8 cellular contexts compared by ENCODE assay signal in genomic region chr19:55255618-55256423, GRCh38. TPM values are rescaled to one million over a fixed set of nuclear protein-coding genes. Genes with fewer than 3 reads are reported as not detected.
DNase-seq lines count a peak whose midpoint lies in the region; ATAC-seq and TF ChIP-seq lines count a peak whose summit lies in the region.

No MANE protein-coding gene starts in this region.

- peaks cover 61% of the 10 kb centered on the region for H3K36me3 Mint-ChIP-seq in activated CD8-positive, alpha-beta T cell treated with anti-CD3 and anti-CD28 coated beads for 36 hours (ENCODE audit: low read depth)

- POLR2A ChIA-PET in IMR-90 (lab: Charles Lee; ENCODE audit: unreplicated experiment) = no interaction called here
- POLR2A ChIA-PET in activated CD8-positive, alpha-beta T cell treated with anti-CD3 and anti-CD28 coated beads for 36 hours (lab: Charles Lee) = interaction anchor here (0.7 to 5.5 kb wide), 19 partner anchors 10 to 1141 kb away, joined by 3 to 40 read pairs (median 4); partner anchors contain the start of genes BRSK1, KMT5C, RPL28 and RPS9

- no peak overlapping the region for H2BK120ac ChIP-seq in IMR-90 (ENCODE audit: low read depth, low read length)

- CTCF ChIA-PET in IMR-90 (lab: Yijun Ruan, JAX) = interaction anchor here (0.5 kb wide), 1 partner anchor 166 kb away, joined by 4 read pairs; no protein-coding TSS in a partner anchor
- CTCF ChIA-PET in activated CD8-positive, alpha-beta T cell treated with anti-CD3 and anti-CD28 coated beads for 36 hours (lab: Charles Lee) = interaction anchor here (0.8 to 3.5 kb wide), 7 partner anchors 25 to 248 kb away, joined by 3 to 11 read pairs (median 4); no protein-coding TSS in a partner anchor

- H3K36me3 ChIP-seq in BLaER1 treated with 17β-estradiol and CSF1 and Interleukin-3, amounts not matched to agents 10 nM and 100 nM = peaks cover 0 to 20% (median 9%) of the 10 kb centered on the region in 11 experiments; a peak in 7 of 22 replicates
- H3K36me3 ChIP-seq in IMR-90 (ENCODE audit: control insufficient read depth, insufficient read depth, low read length) = peaks cover 1% of the 10 kb centered on the region; the same call in 1 of the 2 replicates
- H3K36me3 ChIP-seq in testis (ENCODE audit: low read depth, missing control alignments) = no peaks in the 10 kb centered on the region

- peak overlapping the region; percentile 79 to 96 (median 93) for H3K4me3 ChIP-seq in BLaER1 treated with 17β-estradiol and CSF1 and Interleukin-3, amounts not matched to agents 10 nM and 100 nM
- H3K4me3 ChIP-seq in IMR-90 (ENCODE audit: insufficient read depth, low read depth, low read length) = no peak overlapping the region
- H3K4me3 ChIP-seq in testis = no peak overlapping the region

- 52% methylated on average over 7 of the region's 17 CpGs; no CpG with 5 or more reads in 1 of the 2 experiments for WGBS in IMR-90 (ENCODE audit: extremely low coverage in 2 of 2, insufficient read length in 1 of 2), 2 experiments
- WGBS in testis, 2 donors = 38 to 43% methylated on average over 17 of the region's 17 CpGs

- peaks cover 32% of the 10 kb centered on the region for H3K9me1 ChIP-seq in IMR-90 (ENCODE audit: insufficient read depth, low read length)

- intact Hi-C loops in IMR-90 (cut with micrococcal nuclease) (no loop called here), testis (cut with DNase I; ENCODE audit: low total_unique reads) (no loop called here)
- intact Hi-C loops in activated CD8-positive, alpha-beta T cell treated with anti-CD3 and anti-CD28 coated beads for 36 hours (cut with micrococcal nuclease) = loop anchor here (5.0 to 10.0 kb wide), 2 partner anchors 131 to 399 kb away; partner anchors contain the start of genes RPL28 and U2AF2

- H3K23ac ChIP-seq in IMR-90 (ENCODE audit: low read depth, low read length) = no peak overlapping the region

- H3K56ac ChIP-seq in IMR-90 (ENCODE audit: extremely low read depth, insufficient read depth, low read length) = no peak overlapping the region

- no peaks in the 10 kb centered on the region for H3K9me3 Mint-ChIP-seq in activated CD8-positive, alpha-beta T cell treated with anti-CD3 and anti-CD28 coated beads for 36 hours

- TF ChIP-seq POLR2A in IMR-90 (IDR thresholded peaks at IDR 0.05; ENCODE audit: low read depth, low read length) = no peak
- TF ChIP-seq POLR2A in testis (IDR thresholded peaks at IDR 0.05) = no peak

- no peaks in the 10 kb centered on the region for H3K27me3 Mint-ChIP-seq in activated CD8-positive, alpha-beta T cell treated with anti-CD3 and anti-CD28 coated beads for 36 hours

- H3K4me3 Mint-ChIP-seq in activated CD8-positive, alpha-beta T cell treated with anti-CD3 and anti-CD28 coated beads for 36 hours = peak overlapping the region; percentile 96

- no peak overlapping the region for H3K14ac ChIP-seq in IMR-90 (replicated peaks; ENCODE audit: low read depth, low read length)

- H3K27ac Mint-ChIP-seq in activated CD8-positive, alpha-beta T cell treated with anti-CD3 and anti-CD28 coated beads for 36 hours = peak overlapping the region; percentile 99

- TF ChIP-seq CTCF in IMR-90 (conservative IDR thresholded peaks at IDR 0.05; ENCODE audit: low read depth, low read length) (no peak), testis (IDR thresholded peaks at IDR 0.05) (no peak)
- TF ChIP-seq CTCF in activated CD8-positive, alpha-beta T cell treated with anti-CD3 and anti-CD28 coated beads for 36 hours (IDR thresholded peaks at IDR 0.05) = no peak

- dilution Hi-C loops in IMR-90 (cut with HindIII; ENCODE audit: low sequenced_read_pairs, unreplicated experiment) = no loop called here

- H3K4me2 ChIP-seq in BLaER1 treated with 17β-estradiol and CSF1 and Interleukin-3, amounts not matched to agents 10 nM and 100 nM = peak overlapping the region; percentile 96 to 100 (median 99)
- peak overlapping the region; percentile 18; the same call in 1 of the 2 replicates for H3K4me2 ChIP-seq in IMR-90 (ENCODE audit: low read depth, low read length)

- no peaks in the 10 kb centered on the region for H3K27me3 ChIP-seq in BLaER1 treated with 17β-estradiol and CSF1 and Interleukin-3, amounts not matched to agents 10 nM and 100 nM
- H3K27me3 ChIP-seq in IMR-90 (ENCODE audit: control insufficient read depth, insufficient read depth, low read length) (no peaks in the 10 kb centered on the region), testis (no peaks in the 10 kb centered on the region)

- H2BK20ac ChIP-seq in IMR-90 (ENCODE audit: low read depth, low read length) = no peak overlapping the region

- BruUV-seq in IMR-90 (replicated peaks; lab: Mats Ljungman, UMichigan) = no TSS peak

- no peak overlapping the region for H2AFZ ChIP-seq in IMR-90 (replicated peaks; ENCODE audit: low read length, poor library complexity)

- H3K9ac ChIP-seq in BLaER1 treated with 17β-estradiol and CSF1 and Interleukin-3, amounts not matched to agents 10 nM and 100 nM = peak overlapping the region; percentile 92 to 99 (median 97)
- no peak overlapping the region for H3K9ac ChIP-seq in IMR-90 (ENCODE audit: low read depth, low read length)

- no peak for TF ChIP-seq RAD21 in IMR-90 (IDR thresholded peaks at IDR 0.05; ENCODE audit: low read length)

- no peak for ATAC-seq in IMR-90 (ENCODE audit: low read depth)
- ATAC-seq in activated CD8-positive, alpha-beta T cell treated with anti-CD3 and anti-CD28 coated beads for 36 hours = peak; percentile 7

- peaks cover 61 to 78% (median 76%) of the 10 kb centered on the region in 11 experiments for H4K20me1 ChIP-seq in BLaER1 treated with 17β-estradiol and CSF1 and Interleukin-3, amounts not matched to agents 10 nM and 100 nM
- peaks cover 74% of the 10 kb centered on the region for H4K20me1 ChIP-seq in IMR-90 (ENCODE audit: insufficient read depth, low read length)

- no peak overlapping the region for H4K8ac ChIP-seq in IMR-90 (ENCODE audit: low read depth in 2 of 2, low read length in 2 of 2)

- DNase-seq in IMR-90 (peak; percentile 60), germinal center (ENCODE audit: low spot score) (peak; percentile 53), NCI-H1694 treated with DMSO at 0.1 percent for 48 hours (lab: John Stamatoyannopoulos, UW) (no peak), testis (no peak), NCI-H82 (lab: John Stamatoyannopoulos, UW) (no peak)
- DNase-seq in activated CD8-positive, alpha-beta T cell treated with anti-CD3 and anti-CD28 coated beads for 36 hours = peak; percentile 86
- DNase-seq in stimulated activated CD4-positive, alpha-beta T cell treated with anti-CD3 and anti-CD28 coated beads, Interleukin-4, amount 100 ng/mL, for 4 hours = peak; percentile 55 to 58

- H3K18ac ChIP-seq in IMR-90 (ENCODE audit: low read depth, low read length) = no peak overlapping the region

- H2AK5ac ChIP-seq in IMR-90 (ENCODE audit: low read depth, low read length) = no peak overlapping the region; the same call in 1 of the 2 replicates

- H3K4me1 Mint-ChIP-seq in activated CD8-positive, alpha-beta T cell treated with anti-CD3 and anti-CD28 coated beads for 36 hours (ENCODE audit: low read depth) = peaks cover 34% of the 10 kb centered on the region

- no peaks in the 10 kb centered on the region for H3K9me3 ChIP-seq in BLaER1 treated with 17β-estradiol and CSF1 and Interleukin-3, amounts not matched to agents 10 nM and 100 nM (replicated peaks in 1 of 11)
- H3K9me3 ChIP-seq in IMR-90 (ENCODE audit: control insufficient read depth, insufficient read depth, low read length) (no peaks in the 10 kb centered on the region), testis (no peaks in the 10 kb centered on the region)

- peaks cover 0 to 71% of the 10 kb centered on the region in 2 experiments; a peak in 3 of 4 replicates for H3K79me1 ChIP-seq in IMR-90 (ENCODE audit: low read depth in 1 of 2, low read length in 2 of 2)

- H4K5ac ChIP-seq in IMR-90 (ENCODE audit: low read depth, low read length) = no peak overlapping the region

- H2BK15ac ChIP-seq in IMR-90 (ENCODE audit: low read depth, low read length) = no peak overlapping the region

- in situ Hi-C loops in IMR-90 (cut with MboI; ENCODE audit: low sequenced_read_pairs) = loop anchor here (5.0 kb wide), 1 partner anchor 34 kb away; no protein-coding TSS in a partner anchor

- no peak overlapping the region for H2BK5ac ChIP-seq in IMR-90 (ENCODE audit: low read depth, low read length, poor library complexity, severe bottlenecking)

- H3K4me1 ChIP-seq in BLaER1 treated with 17β-estradiol and CSF1 and Interleukin-3, amounts not matched to agents 10 nM and 100 nM = peaks cover 72 to 82% (median 77%) of the 10 kb centered on the region in 10 experiments
- H3K4me1 ChIP-seq in IMR-90 (ENCODE audit: control insufficient read depth, insufficient read depth, low read length) (peaks cover 18% of the 10 kb centered on the region), testis (peaks cover 31% of the 10 kb centered on the region)

- peak overlapping the region; percentile 79 to 98 (median 96) for H3K27ac ChIP-seq in BLaER1 treated with 17β-estradiol and CSF1 and Interleukin-3, amounts not matched to agents 10 nM and 100 nM
- no peak overlapping the region for H3K27ac ChIP-seq in IMR-90 (ENCODE audit: insufficient read depth, low read length)
- peak overlapping the region in 1 of 2 donors; percentile 23 for H3K27ac ChIP-seq in testis

- H3K4ac ChIP-seq in IMR-90 (ENCODE audit: low read depth, low read length) = no peak overlapping the region

- H4K91ac ChIP-seq in IMR-90 (ENCODE audit: insufficient read depth, low read depth, low read length) = no peak overlapping the region

- no peak overlapping the region for H2AK9ac ChIP-seq in IMR-90 (replicated peaks; ENCODE audit: low read depth, low read length, poor library complexity)

RNA-seq across cellular contexts. Expression of gene PPP6R1, which starts 3.0 kb away (rescaled TPM):
- total RNA-seq in IMR-90 (2012; rRNA removed) = 19.9 and 20.0 TPM in 2 replicates
- 50.1 and 50.2 TPM in 2 replicates for polyA plus RNA-seq in IMR-90 (2012; rRNA removed)
- polyA plus RNA-seq in IMR-90 (2012; cell fraction: cytosol; rRNA removed) = 36.6 and 48.1 TPM in 2 replicates
- 85.4 and 121 TPM in 2 replicates for polyA plus RNA-seq in IMR-90 (2012; cell fraction: nucleus; rRNA removed; ENCODE audit: low replicate concordance)
- 100 to 1,000 TPM; 197 to 207 TPM for total RNA-seq in activated CD8-positive, alpha-beta T cell treated with anti-CD3 and anti-CD28 coated beads for 36 hours
- total RNA-seq in testis = 100 to 1,000 TPM; 178 to 179 TPM
- polyA plus RNA-seq in testis (ENCODE audit: insufficient read depth, low read depth, low replicate concordance) = 217 TPM

RNA-seq across cellular contexts. Expression of gene HSPBP1, which starts 24.1 kb away (rescaled TPM):
- total RNA-seq in IMR-90 (2012; rRNA removed) (19.7 and 21.0 TPM in 2 replicates), testis (10 to 100 TPM; 43.5 to 48.2 TPM)
- polyA plus RNA-seq in IMR-90 (2012; rRNA removed) (43.2 and 52.5 TPM in 2 replicates), testis (ENCODE audit: insufficient read depth, low read depth, low replicate concordance) (42.7 TPM)
- polyA plus RNA-seq in IMR-90 (2012; cell fraction: cytosol; rRNA removed) = 67.7 and 72.0 TPM in 2 replicates
- polyA plus RNA-seq in IMR-90 (2012; cell fraction: nucleus; rRNA removed; ENCODE audit: low replicate concordance) = 16.3 and 55.1 TPM in 2 replicates
- total RNA-seq in activated CD8-positive, alpha-beta T cell treated with anti-CD3 and anti-CD28 coated beads for 36 hours = 10 to 100 TPM; 46.4 to 47.1 TPM

RNA-seq across cellular contexts. Expression of gene TMEM86B, which starts 27.3 kb away (rescaled TPM):
- total RNA-seq in IMR-90 (2012; rRNA removed) = 0.18 and 0.28 TPM in 2 replicates
- polyA plus RNA-seq in IMR-90 (2012; rRNA removed) = 2.4 TPM in 2 replicates
- polyA plus RNA-seq in IMR-90 (2012; cell fraction: cytosol; rRNA removed) = 1.1 and 1.4 TPM in 2 replicates
- polyA plus RNA-seq in IMR-90 (2012; cell fraction: nucleus; rRNA removed; ENCODE audit: low replicate concordance) = 13.1 and 45.3 TPM in 2 replicates
- 1 to 10 TPM; 5.8 to 6.2 TPM for total RNA-seq in activated CD8-positive, alpha-beta T cell treated with anti-CD3 and anti-CD28 coated beads for 36 hours
- total RNA-seq in testis = 10 to 100 TPM; 13.4 to 13.9 TPM
- 12.8 TPM for polyA plus RNA-seq in testis (ENCODE audit: insufficient read depth, low read depth, low replicate concordance)

RNA-seq across cellular contexts. Expression of gene BRSK1, which starts 28.0 kb away (rescaled TPM):
- total RNA-seq in IMR-90 (2012; rRNA removed) (1.9 and 2.5 TPM in 2 replicates), testis (10 to 100 TPM; 14.9 to 20.7 TPM)
- polyA plus RNA-seq in IMR-90 (2012; rRNA removed) (22.3 and 31.1 TPM in 2 replicates), testis (ENCODE audit: insufficient read depth, low read depth, low replicate concordance) (12.8 TPM)
- polyA plus RNA-seq in IMR-90 (2012; cell fraction: cytosol; rRNA removed) = 12.9 and 43.9 TPM in 2 replicates
- polyA plus RNA-seq in IMR-90 (2012; cell fraction: nucleus; rRNA removed; ENCODE audit: low replicate concordance) = 101 and 104 TPM in 2 replicates
- total RNA-seq in activated CD8-positive, alpha-beta T cell treated with anti-CD3 and anti-CD28 coated beads for 36 hours = 1 to 10 TPM; 5.1 to 5.8 TPM

RNA-seq across cellular contexts. Expression of gene PTPRH, which starts 46.5 kb away (rescaled TPM):
- 1.7 and 3.4 TPM in 2 replicates for total RNA-seq in IMR-90 (2012; rRNA removed)
- polyA plus RNA-seq in IMR-90 (2012; rRNA removed) = 1.3 and 1.7 TPM in 2 replicates
- 0.37 and 2.0 TPM in 2 replicates for polyA plus RNA-seq in IMR-90 (2012; cell fraction: cytosol; rRNA removed)
- polyA plus RNA-seq in IMR-90 (2012; cell fraction: nucleus; rRNA removed; ENCODE audit: low replicate concordance) = 2.8 and 3.0 TPM in 2 replicates
- not detected for total RNA-seq in activated CD8-positive, alpha-beta T cell treated with anti-CD3 and anti-CD28 coated beads for 36 hours
- total RNA-seq in testis = 10 to 100 TPM in 1 of 2 donors, 1 to 10 TPM in 1; 6.0 to 11.3 TPM
- polyA plus RNA-seq in testis (ENCODE audit: insufficient read depth, low read depth, low replicate concordance) = 1.6 TPM

Comparison
In these comparisons a context has a peak if more than half of its experiments do, and no peak if none do; other contexts are left out.
1. H3K4me3 ChIP-seq: peak in BLaER1 treated with 17β-estradiol and CSF1 and Interleukin-3, amounts not matched to agents 10 nM and 100 nM (10 of 10); none in IMR-90 (single experiment) and testis (0 of 2).
2. DNase-seq: peak in IMR-90 (single experiment), activated CD8-positive, alpha-beta T cell treated with anti-CD3 and anti-CD28 coated beads for 36 hours (single experiment), germinal center (single experiment) and stimulated activated CD4-positive, alpha-beta T cell treated with anti-CD3 and anti-CD28 coated beads, Interleukin-4, amount 100 ng/mL, for 4 hours (2 of 2); none in NCI-H1694 treated with DMSO at 0.1 percent for 48 hours (single experiment), testis (single experiment) and NCI-H82 (single experiment).